ENCODE assay signal across 21 cellular contexts in the genomic region with DNA sequence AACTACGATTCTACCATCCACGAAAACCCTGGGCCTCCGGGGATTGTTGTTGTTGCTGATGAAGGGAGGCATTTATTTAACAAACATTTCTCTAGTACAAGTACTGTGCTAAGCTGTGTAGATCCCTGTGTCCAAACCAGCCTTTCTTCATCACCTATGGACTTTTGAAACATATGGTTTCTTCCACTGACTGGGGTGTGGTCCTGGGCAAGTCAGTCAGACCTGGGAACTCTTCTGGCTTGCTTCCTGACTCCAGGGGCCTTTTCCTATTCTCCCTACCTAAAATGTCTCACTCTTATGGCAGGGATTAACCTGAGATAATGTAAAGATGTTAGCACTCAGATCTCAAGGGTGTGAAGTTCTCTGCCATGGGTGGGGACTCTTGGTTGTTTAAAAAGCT. TPM values are rescaled to one million over a fixed set of nuclear protein-coding genes. Genes with fewer than 3 reads are reported as not detected.
A peak's percentile ranks its signal among the peaks of the same experiment; 100 is the strongest.
DNase-seq lines count a peak whose midpoint lies in the region; ATAC-seq and TF ChIP-seq lines count a peak whose summit lies in the region.
"Had no signal": no experiment of that assay in that cellular context is flagged by ENCODE, and none has a peak within 500 bp of the region (broad histone marks: within the 10 kb centered on the region; RNA-seq: fewer than 3 reads in every experiment).

No MANE protein-coding gene starts in this region.

- H3K4me1 ChIP-seq in HEK293 (ENCODE audit: control insufficient read depth, insufficient read depth, low read length) (no peaks in the 10 kb centered on the region), duodenal mucosa (ENCODE audit: control insufficient read depth in 1 of 2, insufficient read depth in 2 of 2, low read length in 2 of 2) (peaks cover 17 to 49% of the 10 kb centered on the region in 2 donors)

- no peaks in the 10 kb centered on the region for H3K9me3 Mint-ChIP-seq in nephron progenitor cell
- H3K9me3 Mint-ChIP-seq: H9, HFFc6 had no signal

- no peak overlapping the region for H3K4me3 Mint-ChIP-seq in nephron progenitor cell
- H3K4me3 Mint-ChIP-seq: CD4-positive, alpha-beta memory T cell; H9; HFFc6 had no signal

- H3K9me3 ChIP-seq in HEK293 (ENCODE audit: control insufficient read depth, insufficient read depth, low read depth, low read length): no peaks in the 10 kb centered on the region
- H3K9me3 ChIP-seq in duodenal mucosa (ENCODE audit: control insufficient read depth in 1 of 2, low read length in 2 of 2): no peaks in the 10 kb centered on the region
- H3K9me3 ChIP-seq: BE2C had no signal

- H3K27ac Mint-ChIP-seq in nephron progenitor cell: peak overlapping the region; percentile 44
- H3K27ac Mint-ChIP-seq: CD4-positive, alpha-beta memory T cell; H9; HFFc6 had no signal

- POLR2A ChIA-PET in HEK293 (lab: Yijun Ruan, JAX): no interaction called here

- TF ChIP-seq CTCF in HEK293 (tag by site-specific recombination; IDR thresholded peaks at IDR 0.05): no peak
- TF ChIP-seq CTCF in nephron progenitor cell (IDR thresholded peaks at IDR 0.05): no peak

- ATAC-seq in left colon: peak; percentile 70
- no peak for ATAC-seq in HG03139 (IDR thresholded peaks at IDR 0.05; ENCODE audit: unreplicated experiment)

- peaks cover 4 to 38% of the 10 kb centered on the region in 2 experiments; a peak in 1 of 3 replicates for H3K36me3 ChIP-seq in HEK293 (ENCODE audit: control insufficient read depth in 2 of 2, insufficient read depth in 1 of 2, low read length in 2 of 2)
- peaks cover 11 to 22% of the 10 kb centered on the region in 2 donors for H3K36me3 ChIP-seq in duodenal mucosa (ENCODE audit: control insufficient read depth in 1 of 2, insufficient read depth in 2 of 2, low read length in 2 of 2)

- H3K4me1 Mint-ChIP-seq in nephron progenitor cell: peaks cover 46% of the 10 kb centered on the region

- no peak overlapping the region for H3K9ac ChIP-seq in duodenal mucosa (ENCODE audit: low read depth in 1 of 2, low read length in 2 of 2)

- H3K36me3 Mint-ChIP-seq in nephron progenitor cell (ENCODE audit: low read depth): peaks cover 37% of the 10 kb centered on the region
- H3K36me3 Mint-ChIP-seq: CD4-positive, alpha-beta memory T cell had no signal

- no peaks in the 10 kb centered on the region for H3K27me3 ChIP-seq in duodenal mucosa (ENCODE audit: control insufficient read depth in 1 of 2, insufficient read depth in 2 of 2, low read length in 2 of 2)
- H3K27me3 ChIP-seq: BE2C had no signal

- H3K27ac ChIP-seq in HEK293 (ENCODE audit: extremely low read depth, low read depth, low read length) (no peak overlapping the region), duodenal mucosa (ENCODE audit: low read depth, low read length) (peak overlapping the region; percentile 21)
- H3K27ac ChIP-seq: C4-2B, HL-60 had no signal

- DNase-seq in left colon (no peak), nephron progenitor cell (no peak), NAMALWA (ENCODE audit: low spot score) (no peak), NCI-H748 (lab: John Stamatoyannopoulos, UW; ENCODE audit: unreplicated experiment) (no peak)
- no peak for DNase-seq in activated CD8-positive, alpha-beta memory T cell treated with anti-CD3 and anti-CD28 coated beads, Interleukin-2, amount 50 U/mL, for 4 hours
- DNase-seq: 8988T; BE2C; CD4-positive, alpha-beta memory T cell; COR-L47; DMS153; DMS79 treated with DMSO at 0.1 percent for 48 hours; EL; GOT3; H9; HFFc6; IMR-90 had no signal

- H3K27me3 Mint-ChIP-seq in nephron progenitor cell (ENCODE audit: low read depth, poor library complexity): no peaks in the 10 kb centered on the region

- intact Hi-C loops in left colon (cut with DNase I, micrococcal nuclease): no loop called here

- CTCF ChIA-PET in HEK293 (lab: Yijun Ruan, JAX): interaction anchor here (0.6 kb wide), 1 partner anchor 153 kb away, joined by 4 read pairs; no protein-coding TSS in a partner anchor

- no peak overlapping the region for H3K4me3 ChIP-seq in HEK293 (ENCODE audit: low read depth, low read length)
- H3K4me3 ChIP-seq in duodenal mucosa (ENCODE audit: low read depth in 1 of 2, low read length in 2 of 2): no peak overlapping the region

TF ChIP-seq in HEK293, 187 proteins besides CTCF, POLR2A, EP300 and RAD21:
- TF ChIP-seq, protein P1, sequence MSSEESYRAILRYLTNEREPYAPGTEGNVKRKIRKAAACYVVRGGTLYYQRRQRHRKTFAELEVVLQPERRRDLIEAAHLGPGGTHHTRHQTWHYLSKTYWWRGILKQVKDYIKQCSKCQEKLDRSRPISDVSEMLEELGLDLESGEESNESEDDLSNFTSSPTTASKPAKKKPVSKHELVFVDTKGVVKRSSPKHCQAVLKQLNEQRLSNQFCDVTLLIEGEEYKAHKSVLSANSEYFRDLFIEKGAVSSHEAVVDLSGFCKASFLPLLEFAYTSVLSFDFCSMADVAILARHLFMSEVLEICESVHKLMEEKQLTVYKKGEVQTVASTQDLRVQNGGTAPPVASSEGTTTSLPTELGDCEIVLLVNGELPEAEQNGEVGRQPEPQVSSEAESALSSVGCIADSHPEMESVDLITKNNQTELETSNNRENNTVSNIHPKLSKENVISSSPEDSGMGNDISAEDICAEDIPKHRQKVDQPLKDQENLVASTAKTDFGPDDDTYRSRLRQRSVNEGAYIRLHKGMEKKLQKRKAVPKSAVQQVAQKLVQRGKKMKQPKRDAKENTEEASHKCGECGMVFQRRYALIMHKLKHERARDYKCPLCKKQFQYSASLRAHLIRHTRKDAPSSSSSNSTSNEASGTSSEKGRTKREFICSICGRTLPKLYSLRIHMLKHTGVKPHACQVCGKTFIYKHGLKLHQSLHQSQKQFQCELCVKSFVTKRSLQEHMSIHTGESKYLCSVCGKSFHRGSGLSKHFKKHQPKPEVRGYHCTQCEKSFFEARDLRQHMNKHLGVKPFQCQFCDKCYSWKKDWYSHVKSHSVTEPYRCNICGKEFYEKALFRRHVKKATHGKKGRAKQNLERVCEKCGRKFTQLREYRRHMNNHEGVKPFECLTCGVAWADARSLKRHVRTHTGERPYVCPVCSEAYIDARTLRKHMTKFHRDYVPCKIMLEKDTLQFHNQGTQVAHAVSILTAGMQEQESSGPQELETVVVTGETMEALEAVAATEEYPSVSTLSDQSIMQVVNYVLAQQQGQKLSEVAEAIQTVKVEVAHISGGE (tag by site-specific recombination; conservative IDR thresholded peaks at IDR 0.05; ENCODE audit: low read depth): no peak
- TF ChIP-seq, protein P2, sequence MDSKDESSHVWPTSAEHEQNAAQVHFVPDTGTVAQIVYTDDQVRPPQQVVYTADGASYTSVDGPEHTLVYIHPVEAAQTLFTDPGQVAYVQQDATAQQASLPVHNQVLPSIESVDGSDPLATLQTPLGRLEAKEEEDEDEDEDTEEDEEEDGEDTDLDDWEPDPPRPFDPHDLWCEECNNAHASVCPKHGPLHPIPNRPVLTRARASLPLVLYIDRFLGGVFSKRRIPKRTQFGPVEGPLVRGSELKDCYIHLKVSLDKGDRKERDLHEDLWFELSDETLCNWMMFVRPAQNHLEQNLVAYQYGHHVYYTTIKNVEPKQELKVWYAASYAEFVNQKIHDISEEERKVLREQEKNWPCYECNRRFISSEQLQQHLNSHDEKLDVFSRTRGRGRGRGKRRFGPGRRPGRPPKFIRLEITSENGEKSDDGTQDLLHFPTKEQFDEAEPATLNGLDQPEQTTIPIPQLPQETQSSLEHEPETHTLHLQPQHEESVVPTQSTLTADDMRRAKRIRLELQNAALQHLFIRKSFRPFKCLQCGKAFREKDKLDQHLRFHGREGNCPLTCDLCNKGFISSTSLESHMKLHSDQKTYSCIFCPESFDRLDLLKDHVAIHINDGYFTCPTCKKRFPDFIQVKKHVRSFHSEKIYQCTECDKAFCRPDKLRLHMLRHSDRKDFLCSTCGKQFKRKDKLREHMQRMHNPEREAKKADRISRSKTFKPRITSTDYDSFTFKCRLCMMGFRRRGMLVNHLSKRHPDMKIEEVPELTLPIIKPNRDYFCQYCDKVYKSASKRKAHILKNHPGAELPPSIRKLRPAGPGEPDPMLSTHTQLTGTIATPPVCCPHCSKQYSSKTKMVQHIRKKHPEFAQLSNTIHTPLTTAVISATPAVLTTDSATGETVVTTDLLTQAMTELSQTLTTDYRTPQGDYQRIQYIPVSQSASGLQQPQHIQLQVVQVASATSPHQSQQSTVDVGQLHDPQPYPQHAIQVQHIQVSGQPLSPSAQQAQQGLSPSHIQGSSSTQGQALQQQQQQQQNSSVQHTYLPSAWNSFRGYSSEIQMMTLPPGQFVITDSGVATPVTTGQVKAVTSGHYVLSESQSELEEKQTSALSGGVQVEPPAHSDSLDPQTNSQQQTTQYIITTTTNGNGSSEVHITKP (tag by site-specific recombination; IDR thresholded peaks at IDR 0.05): peak; percentile 42; the same call in 1 of the 2 replicates

RNA-seq across cellular contexts. Expression of a gene that starts 46.8 kb away (rescaled TPM):
- total RNA-seq in left colon: 10 to 100 TPM; 85.0 to 97.1 TPM
